ENCODE assay signal across 8 cellular contexts in genomic region chr9:98775831-98776441, GRCh38. TPM values are rescaled to one million over a fixed set of nuclear protein-coding genes. Genes with fewer than 3 reads are reported as not detected.
A peak's percentile ranks its signal among the peaks of the same experiment; 100 is the strongest.
DNase-seq lines count a peak whose midpoint lies in the region; ATAC-seq and TF ChIP-seq lines count a peak whose summit lies in the region.

No MANE protein-coding gene starts in this region.

- TF ChIP-seq POLR2A in gastrocnemius medialis (IDR thresholded peaks at IDR 0.05): no peak

- TF ChIP-seq CTCF in BJ (IDR thresholded peaks at IDR 0.05; ENCODE audit: insufficient read depth, low read depth, low read length) (peak; percentile 81), GM13977 (IDR thresholded peaks at IDR 0.05; ENCODE audit: extremely low read depth, insufficient read depth, missing control alignments) (peak; percentile 82), heart right ventricle (IDR thresholded peaks at IDR 0.05) (peak; percentile 49 to 83 (median 70)), gastrocnemius medialis (IDR thresholded peaks at IDR 0.05 in 4 of 5, conservative IDR thresholded peaks at IDR 0.05 in 1 of 5) (peak in 4 of 5 experiments; percentile 15 to 59 (median 46))

- intact Hi-C loops in heart right ventricle (cut with DNase I): loop anchor here in 9 of 10 donors (1.0 to 10.0 kb wide), 5 partner anchors 241 to 461 kb away; no protein-coding TSS in a partner anchor
- intact Hi-C loops in gastrocnemius medialis (cut with DNase I; ENCODE audit: low total_unique reads): loop anchor here (10.0 kb wide), 2 partner anchors 461 to 851 kb away; partner anchors contain the start of gene TRMO

- H3K36me3 ChIP-seq in BJ (ENCODE audit: control insufficient read depth, insufficient read depth, low read length) (peaks cover 16% of the 10 kb centered on the region), heart right ventricle (peaks cover 0 to 41% (median 14%) of the 10 kb centered on the region in 9 donors), gastrocnemius medialis (peaks cover 0 to 24% of the 10 kb centered on the region in 2 donors)

- POLR2A ChIA-PET in BJ (lab: Charles Lee): interaction anchor here (0.6 kb wide), 1 partner anchor 43 kb away, joined by 3 read pairs; no protein-coding TSS in a partner anchor

- H3K4me1 Mint-ChIP-seq in activated T-cell treated with anti-CD3 and anti-CD28 coated beads, Interleukin-2, amount 50 U/mL, for 72 hours (ENCODE audit: low read depth): no peaks in the 10 kb centered on the region

- H3K9me3 Mint-ChIP-seq in activated T-cell treated with anti-CD3 and anti-CD28 coated beads, Interleukin-2, amount 50 U/mL, for 72 hours: no peaks in the 10 kb centered on the region

- H3K27ac ChIP-seq in heart right ventricle (no peak overlapping the region), gastrocnemius medialis (no peak overlapping the region)

- CTCF ChIA-PET in BJ (lab: Yijun Ruan, JAX): interaction anchor here (0.5 to 6.6 kb wide), 51 partner anchors 10 to 1066 kb away, joined by 3 to 150 read pairs (median 4); partner anchors contain the start of genes GABBR2 and TRMO

- no peak overlapping the region for H3K27ac Mint-ChIP-seq in activated T-cell treated with anti-CD3 and anti-CD28 coated beads, Interleukin-2, amount 50 U/mL, for 72 hours

- no peaks in the 10 kb centered on the region for H3K27me3 Mint-ChIP-seq in activated T-cell treated with anti-CD3 and anti-CD28 coated beads, Interleukin-2, amount 50 U/mL, for 72 hours (ENCODE audit: low read depth)

- H3K4me3 ChIP-seq in BJ (ENCODE audit: low read depth, low read length) (no peak overlapping the region), heart right ventricle (no peak overlapping the region), gastrocnemius medialis (no peak overlapping the region)

- no peaks in the 10 kb centered on the region for H3K9me3 ChIP-seq in heart right ventricle
- no peaks in the 10 kb centered on the region for H3K9me3 ChIP-seq in gastrocnemius medialis

- no peaks in the 10 kb centered on the region for H3K27me3 ChIP-seq in BJ (ENCODE audit: control insufficient read depth, insufficient read depth, low read length)
- H3K27me3 ChIP-seq in heart right ventricle: no peaks in the 10 kb centered on the region
- no peaks in the 10 kb centered on the region for H3K27me3 ChIP-seq in gastrocnemius medialis

- DNase-seq in BJ (ENCODE audit: low read depth): no peak
- peak; percentile 85 for DNase-seq in GM13977 (ENCODE audit: low spot score)
- peak; percentile 65 for DNase-seq in NCI-H2171 treated with DMSO at 0.1 percent for 48 hours (lab: John Stamatoyannopoulos, UW)
- peak; percentile 45 to 47 for DNase-seq in activated T-cell treated with anti-CD3 and anti-CD28 coated beads, Interleukin-2, amount 50 U/mL, for 72 hours
- DNase-seq in heart right ventricle: peak in 1 of 2 donors; percentile 45
- no peak for DNase-seq in gastrocnemius medialis
- no peak for DNase-seq in middle frontal gyrus (ENCODE audit: extremely low spot score, low spot score)

- in situ Hi-C loops in GM13977 (cut with MboI; ENCODE audit: low pct_unique_long_range_greater_than_20kb, low sequenced_read_pairs, unreplicated experiment) (no loop called here), gastrocnemius medialis (cut with MboI; ENCODE audit: low sequenced_read_pairs in 4 of 4) (loop anchor here in 2 of 4 donors (10.0 to 25.0 kb wide), 3 partner anchors 461 to 864 kb away; partner anchors contain the start of genes NANS (in 1 of the 2) and TRMO (in 1 of the 2))

- ATAC-seq in activated T-cell treated with anti-CD3 and anti-CD28 coated beads, Interleukin-2, amount 50 U/mL, for 72 hours (replicated peaks in 1 of 2): no peak
- ATAC-seq in heart right ventricle (peak in 5 of 8 donors; percentile 26 to 68 (median 54)), gastrocnemius medialis (peak in 1 of 2 donors; percentile 53), HG03135 (IDR thresholded peaks at IDR 0.05; ENCODE audit: unreplicated experiment) (no peak)

- peaks cover 0 to 2% of the 10 kb centered on the region in 2 donors for H3K36me3 Mint-ChIP-seq in activated T-cell treated with anti-CD3 and anti-CD28 coated beads, Interleukin-2, amount 50 U/mL, for 72 hours (ENCODE audit: insufficient read depth in 2 of 2)

- no peaks in the 10 kb centered on the region for H3K4me1 ChIP-seq in heart right ventricle
- H3K4me1 ChIP-seq in gastrocnemius medialis: no peaks in the 10 kb centered on the region

- 36 to 39% methylated on average over 8 of the region's 8 CpGs for WGBS in heart right ventricle, 2 donors

- no peak overlapping the region for H3K4me3 Mint-ChIP-seq in activated T-cell treated with anti-CD3 and anti-CD28 coated beads, Interleukin-2, amount 50 U/mL, for 72 hours

RNA-seq across cellular contexts. Expression of gene ANKS6, which starts 20.4 kb away (rescaled TPM):
- 9.9 and 13.0 TPM in 2 replicates for polyA plus RNA-seq in BJ (2011; rRNA removed)
- 10.4 and 11.4 TPM in 2 replicates for polyA minus RNA-seq in BJ (2011; rRNA and poly(A)+ RNA removed)
- total RNA-seq in activated T-cell treated with anti-CD3 and anti-CD28 coated beads, Interleukin-2, amount 50 U/mL, for 72 hours: 10 to 100 TPM; 14.9 to 25.0 TPM
- total RNA-seq in heart right ventricle: 1 to 10 TPM; 3.1 to 5.4 (median 4.1) TPM
- 1 to 10 TPM; 6.9 to 8.0 TPM for polyA plus RNA-seq in heart right ventricle
- 1 to 10 TPM; 3.9 to 7.0 (median 4.4) TPM for total RNA-seq in gastrocnemius medialis

RNA-seq across cellular contexts. Expression of gene GALNT12, which starts 31.5 kb away (rescaled TPM):
- polyA plus RNA-seq in BJ (2011; rRNA removed) (4.2 and 4.8 TPM in 2 replicates), heart right ventricle (under 1 TPM; 0.38 to 0.59 TPM)
- polyA minus RNA-seq in BJ (2011; rRNA and poly(A)+ RNA removed): 1.3 and 3.1 TPM in 2 replicates
- 10 to 100 TPM in 1 of 2 donors, 1 to 10 TPM in 1; 6.6 to 11.2 TPM for total RNA-seq in activated T-cell treated with anti-CD3 and anti-CD28 coated beads, Interleukin-2, amount 50 U/mL, for 72 hours
- total RNA-seq in heart right ventricle (1 to 10 TPM in 3 of 10 donors, under 1 TPM in 7; 0.25 to 1.3 (median 0.53) TPM), gastrocnemius medialis (1 to 10 TPM in 2 of 4 donors, under 1 TPM in 2; 0.55 to 1.6 (median 1.1) TPM)

Comparison
In these comparisons a context has a peak if more than half of its experiments do, and no peak if none do; other contexts are left out.
1. DNase-seq: peak in GM13977 (single experiment), NCI-H2171 treated with DMSO at 0.1 percent for 48 hours (single experiment) and activated T-cell treated with anti-CD3 and anti-CD28 coated beads, Interleukin-2, amount 50 U/mL, for 72 hours (2 of 2); none in BJ (single experiment), gastrocnemius medialis (0 of 2) and middle frontal gyrus (single experiment).
2. ATAC-seq: peak in heart right ventricle (5 of 8); none in activated T-cell treated with anti-CD3 and anti-CD28 coated beads, Interleukin-2, amount 50 U/mL, for 72 hours (0 of 2) and HG03135 (single experiment).
3. Peak in every context shown above with its lines, with median percentiles within 50 percentile points of each other: CTCF ChIP-seq.